1 cellular context compared by ENCODE assay signal in the genomic region with DNA sequence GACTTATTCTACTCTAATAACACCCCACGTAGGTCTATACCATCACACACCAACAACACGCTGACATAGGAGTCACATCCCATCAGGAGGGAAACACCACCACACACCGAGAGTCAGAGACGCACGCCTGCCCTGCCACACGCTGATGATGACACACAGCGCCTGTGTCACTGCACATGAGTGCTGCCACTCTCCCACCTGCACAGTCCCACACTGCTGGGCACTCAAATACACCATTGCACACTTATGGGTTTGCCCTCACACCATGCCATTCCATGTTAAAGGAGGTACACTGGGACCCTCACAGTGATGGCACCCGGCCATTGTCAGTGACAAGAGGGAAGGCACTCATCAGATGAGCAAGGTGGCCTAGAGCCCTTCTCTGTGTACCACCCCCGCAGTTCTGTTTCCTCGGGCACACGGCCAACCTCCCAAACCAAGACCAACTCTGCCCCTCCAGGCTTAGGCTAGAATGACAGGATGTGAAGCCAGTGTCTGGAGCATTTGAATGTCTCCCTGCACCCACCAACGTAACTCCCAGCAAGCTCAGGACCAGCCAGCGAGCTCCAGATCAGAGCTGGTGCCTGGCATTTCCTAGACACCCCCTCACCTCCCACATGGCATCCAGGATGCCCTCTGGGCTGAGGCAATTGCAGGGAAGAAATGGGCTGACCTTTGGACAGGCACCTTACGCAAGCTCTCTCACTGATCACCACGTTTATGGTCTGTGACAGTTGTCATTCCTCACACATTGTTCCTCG.
TF ChIP-seq lines count a peak whose summit lies in the region.

No MANE protein-coding gene starts in this region.

TF ChIP-seq in SK-N-SH treated with all-trans-retinoic acid at 6 μM for 48 hours, 23 proteins besides CTCF, POLR2A, EP300 and RAD21 (continued from another document):
- TF ChIP-seq PATZ1 (CRISPR knock-in tag; IDR thresholded peaks at IDR 0.05; ENCODE audit: borderline replicate concordance) (no peak), ZFP3 (CRISPR knock-in tag; IDR thresholded peaks at IDR 0.05) (no peak), ARNTL (CRISPR knock-in tag; IDR thresholded peaks at IDR 0.05; ENCODE audit: borderline replicate concordance, low read depth) (no peak), CSDC2 (CRISPR knock-in tag; IDR thresholded peaks at IDR 0.05) (no peak), CREB5 (CRISPR knock-in tag; IDR thresholded peaks at IDR 0.05; ENCODE audit: low read depth) (no peak), OSR1 (CRISPR knock-in tag; IDR thresholded peaks at IDR 0.05) (no peak), BACH2 (CRISPR knock-in tag; IDR thresholded peaks at IDR 0.05; ENCODE audit: borderline replicate concordance) (no peak), RARB (CRISPR knock-in tag; IDR thresholded peaks at IDR 0.05) (no peak)
- TF ChIP-seq, protein P1, sequence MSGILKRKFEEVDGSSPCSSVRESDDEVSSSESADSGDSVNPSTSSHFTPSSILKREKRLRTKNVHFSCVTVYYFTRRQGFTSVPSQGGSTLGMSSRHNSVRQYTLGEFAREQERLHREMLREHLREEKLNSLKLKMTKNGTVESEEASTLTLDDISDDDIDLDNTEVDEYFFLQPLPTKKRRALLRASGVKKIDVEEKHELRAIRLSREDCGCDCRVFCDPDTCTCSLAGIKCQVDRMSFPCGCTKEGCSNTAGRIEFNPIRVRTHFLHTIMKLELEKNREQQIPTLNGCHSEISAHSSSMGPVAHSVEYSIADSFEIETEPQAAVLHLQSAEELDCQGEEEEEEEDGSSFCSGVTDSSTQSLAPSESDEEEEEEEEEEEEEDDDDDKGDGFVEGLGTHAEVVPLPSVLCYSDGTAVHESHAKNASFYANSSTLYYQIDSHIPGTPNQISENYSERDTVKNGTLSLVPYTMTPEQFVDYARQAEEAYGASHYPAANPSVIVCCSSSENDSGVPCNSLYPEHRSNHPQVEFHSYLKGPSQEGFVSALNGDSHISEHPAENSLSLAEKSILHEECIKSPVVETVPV (CRISPR knock-in tag; IDR thresholded peaks at IDR 0.05), result no peak
